Comparison of ENCODE assay signal across 1 cellular context in the genomic region with DNA sequence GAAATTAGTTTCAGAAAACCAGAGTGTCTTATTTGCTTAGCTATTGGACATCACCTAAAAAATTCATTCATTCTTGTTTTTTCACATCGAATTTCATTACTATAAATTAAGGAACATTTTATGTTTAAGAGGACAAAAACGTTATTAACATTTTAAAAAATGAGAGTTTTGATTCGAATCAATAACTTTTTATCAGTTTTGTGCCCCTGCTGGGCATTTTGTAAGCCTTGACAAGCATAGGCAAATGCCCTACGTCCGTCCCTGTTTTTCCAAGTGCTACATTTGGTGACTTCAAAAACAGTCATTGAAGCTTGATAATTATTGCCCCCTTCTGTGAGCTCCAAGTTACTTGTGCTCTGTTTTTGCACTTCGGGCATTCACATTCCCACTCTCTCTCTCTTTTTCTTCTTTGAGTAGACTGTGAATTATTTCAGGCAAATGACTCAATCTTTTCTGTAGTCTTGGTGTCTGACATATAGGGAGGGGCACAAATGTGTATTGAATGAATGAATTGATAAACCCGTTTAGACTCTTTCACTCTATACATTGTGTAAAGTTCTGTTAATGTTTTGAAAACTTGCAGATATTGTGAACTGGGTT.
TF ChIP-seq lines count a peak whose summit lies in the region.

No MANE protein-coding gene starts in this region.

TF ChIP-seq in H1, 55 proteins besides CTCF, POLR2A, EP300 and RAD21:
- TF ChIP-seq FOSL1 (IDR thresholded peaks at IDR 0.05; ENCODE audit: insufficient read depth, low read depth, low read length) (no peak), NRF1 (IDR thresholded peaks at IDR 0.05; ENCODE audit: low read depth, low read length) (no peak), ASH2L (IDR thresholded peaks at IDR 0.05; ENCODE audit: low read length) (no peak), JUND (IDR thresholded peaks at IDR 0.05; ENCODE audit: low read length) (no peak), HDAC6 (IDR thresholded peaks at IDR 0.05; ENCODE audit: low read depth, low read length) (no peak)
